Comparison of ENCODE assay signal across 1 cellular context in genomic region chr1:181818943-181819342, GRCh38.
TF ChIP-seq lines count a peak whose summit lies in the region.

No MANE protein-coding gene starts in this region.

TF ChIP-seq in GM23338, 12 proteins besides CTCF, POLR2A, EP300 and RAD21 (continued from another document):
- TF ChIP-seq ZNF114 (CRISPR knock-in tag; IDR thresholded peaks at IDR 0.05) (no peak), POLR2AphosphoS5 (IDR thresholded peaks at IDR 0.05; ENCODE audit: low read depth) (no peak)
TF ChIP-seq in GM23338: peak in this region for 0.
